In genomic region chr4:133323670-133324069, GRCh38 we compare ENCODE assay signal across 26 cellular contexts.
"Had no signal": no experiment of that assay in that cellular context is flagged by ENCODE, and none has a peak within 500 bp of the region (broad histone marks: within the 10 kb centered on the region; RNA-seq: fewer than 3 reads in every experiment).

No MANE protein-coding gene starts in this region.

- H3K27ac ChIP-seq: colonic mucosa, epithelial cell of prostate, esophagus squamous epithelium, gastrocnemius medialis, hepatocyte, left lung, lower lobe of right lung had no signal

- DNase-seq: colonic mucosa; cortex of kidney; effector CD8-positive, alpha-beta T cell; effector memory CD8-positive, alpha-beta T cell; endodermal cell; erythroblast; esophagus squamous epithelium; foreskin fibroblast; foreskin melanocyte; gastrocnemius medialis; glutamatergic neuron; head of caudate nucleus; hypothalamus; immature natural killer cell; left cardiac atrium; left lung; left ventricle myocardium superior; lower lobe of right lung; mesenchymal stem cell; mucosa of descending colon; naive B cell had no signal

- H3K27me3 ChIP-seq: colonic mucosa, esophagus squamous epithelium, gastrocnemius medialis, hepatocyte, left lung had no signal

- H3K9me3 ChIP-seq: colonic mucosa, esophagus squamous epithelium, gastrocnemius medialis, left lung, lower lobe of right lung, mucosa of descending colon had no signal

- H3K4me1 ChIP-seq: colonic mucosa, esophagus squamous epithelium, gastrocnemius medialis, left lung, lower lobe of right lung had no signal

- H3K36me3 ChIP-seq: colonic mucosa, esophagus squamous epithelium, gastrocnemius medialis, left lung, lower lobe of right lung had no signal

- ATAC-seq: effector memory CD8-positive, alpha-beta T cell; esophagus mucosa; gastrocnemius medialis; left cardiac atrium; left lung; left ventricle myocardium superior; lower lobe of right lung; mucosa of descending colon had no signal

- FAIRE-seq: endometrium, keratinocyte had no signal

- H3K4me3 ChIP-seq: colonic mucosa, esophagus squamous epithelium, gastrocnemius medialis, hepatocyte, left lung, lower lobe of right lung, mucosa of descending colon had no signal
